In the genomic region with DNA sequence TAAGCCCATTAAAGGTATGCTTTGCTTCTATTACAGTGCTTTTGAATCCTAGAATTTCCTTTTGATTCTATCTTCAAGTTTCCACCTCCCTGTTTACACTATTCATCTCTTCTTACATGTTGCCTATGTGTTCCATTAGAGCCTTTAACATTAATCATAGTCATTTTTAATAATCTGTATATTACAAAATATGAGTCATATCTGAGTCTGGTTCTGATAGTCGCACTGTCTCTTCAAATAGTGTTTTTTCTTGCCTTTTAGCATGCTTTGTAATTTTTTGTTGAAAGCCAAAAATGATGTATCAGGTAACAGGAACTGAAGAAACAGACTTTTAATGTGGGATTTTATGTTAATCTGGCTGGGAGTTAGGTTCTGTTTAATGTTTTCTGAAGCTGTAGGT, we compare ENCODE assay signal across 17 cellular contexts.
DNase-seq lines count a peak whose midpoint lies in the region; ATAC-seq and TF ChIP-seq lines count a peak whose summit lies in the region.
"Had no signal": no experiment of that assay in that cellular context is flagged by ENCODE, and none has a peak within 500 bp of the region (broad histone marks: within the 10 kb centered on the region; RNA-seq: fewer than 3 reads in every experiment).

No MANE protein-coding gene starts in this region.

- H3K36me3 ChIP-seq in PC-3 (ENCODE audit: low read depth, low read length): no peaks in the 10 kb centered on the region

- no peaks in the 10 kb centered on the region for H4K20me1 ChIP-seq in PC-3 (ENCODE audit: low read length)

- H3K27ac Mint-ChIP-seq in mesothelial cell of epicardium: peak overlapping the region; percentile 26
- H3K27ac Mint-ChIP-seq in activated naive CD4-positive, alpha-beta T cell treated with anti-CD3 and anti-CD28 coated beads for 36 hours: no peak overlapping the region
- H3K27ac Mint-ChIP-seq: CD4-positive, alpha-beta T cell; H9 had no signal

- BruUV-seq in PC-3 (replicated peaks; lab: Mats Ljungman, UMichigan): no TSS peak

- H3K27ac ChIP-seq in PC-3 (ENCODE audit: low read length): no peak overlapping the region
- H3K27ac ChIP-seq: C4-2B had no signal

- no peaks in the 10 kb centered on the region for H3K27me3 Mint-ChIP-seq in mesothelial cell of epicardium (ENCODE audit: low read depth)
- H3K27me3 Mint-ChIP-seq in activated T-cell treated with anti-CD3 and anti-CD28 coated beads, Interleukin-2, amount 50 U/mL, for 4 hours (ENCODE audit: low read depth): no peaks in the 10 kb centered on the region
- H3K27me3 Mint-ChIP-seq in activated naive CD4-positive, alpha-beta T cell treated with anti-CD3 and anti-CD28 coated beads for 36 hours (ENCODE audit: low read depth): no peaks in the 10 kb centered on the region
- H3K27me3 Mint-ChIP-seq: CD4-positive, alpha-beta T cell had no signal

- no peaks in the 10 kb centered on the region for H3K4me1 Mint-ChIP-seq in mesothelial cell of epicardium
- H3K4me1 Mint-ChIP-seq in activated T-cell treated with anti-CD3 and anti-CD28 coated beads, Interleukin-2, amount 50 U/mL, for 4 hours (ENCODE audit: low read depth): no peaks in the 10 kb centered on the region
- H3K4me1 Mint-ChIP-seq in activated naive CD4-positive, alpha-beta T cell treated with anti-CD3 and anti-CD28 coated beads for 36 hours (ENCODE audit: low read depth): no peaks in the 10 kb centered on the region

- H3K9me2 ChIP-seq in PC-3 (replicated peaks; ENCODE audit: low read length): no peaks in the 10 kb centered on the region

- POLR2A ChIA-PET in PC-3 (lab: Charles Lee; ENCODE audit: unreplicated experiment): no interaction called here

- DNase-seq in PC-3: no peak
- DNase-seq in amniotic epithelial cell (ENCODE audit: low read depth): peak; percentile 55
- no peak for DNase-seq in mesothelial cell of epicardium (ENCODE audit: low spot score in 2 of 2, unreplicated experiment in 2 of 2)
- no peak for DNase-seq in activated T-cell treated with anti-CD3 and anti-CD28 coated beads, Interleukin-2, amount 50 U/mL, for 4 hours
- DNase-seq in activated naive CD4-positive, alpha-beta T cell treated with anti-CD3 and anti-CD28 coated beads for 36 hours: no peak
- DNase-seq: AML-193; Caco-2; CD4-positive, alpha-beta T cell; DMS153; DMS79; GDM1; H9; KG1 had no signal

- no peak for TF ChIP-seq CTCF in PC-3 (conservative IDR thresholded peaks at IDR 0.05; ENCODE audit: low read depth, low read length)
- TF ChIP-seq CTCF in mesothelial cell of epicardium (IDR thresholded peaks at IDR 0.05; ENCODE audit: unreplicated experiment): no peak

- peaks cover 4% of the 10 kb centered on the region; the same call in 1 of the 2 replicates for H3K4me1 ChIP-seq in PC-3 (ENCODE audit: insufficient read depth, low read length)
- H3K4me1 ChIP-seq: Caco-2 had no signal

- intact Hi-C loops in PC-3 (cut with micrococcal nuclease): no loop called here
- intact Hi-C loops in activated naive CD4-positive, alpha-beta T cell treated with anti-CD3 and anti-CD28 coated beads for 36 hours (cut with micrococcal nuclease): no loop called here

- H3K9me3 Mint-ChIP-seq in mesothelial cell of epicardium: peaks cover 13% of the 10 kb centered on the region
- no peaks in the 10 kb centered on the region for H3K9me3 Mint-ChIP-seq in activated T-cell treated with anti-CD3 and anti-CD28 coated beads, Interleukin-2, amount 50 U/mL, for 4 hours
- no peaks in the 10 kb centered on the region for H3K9me3 Mint-ChIP-seq in activated naive CD4-positive, alpha-beta T cell treated with anti-CD3 and anti-CD28 coated beads for 36 hours
- H3K9me3 Mint-ChIP-seq: CD4-positive, alpha-beta T cell had no signal

- H3K4me3 ChIP-seq in PC-3 (ENCODE audit: low read length): no peak overlapping the region

- no peak overlapping the region for H2AFZ ChIP-seq in PC-3 (ENCODE audit: low read length)

- no peak overlapping the region for H3K9ac ChIP-seq in PC-3 (ENCODE audit: low read length)

- H3K27me3 ChIP-seq in PC-3 (ENCODE audit: low read length): no peaks in the 10 kb centered on the region

- no peak overlapping the region for H3K4me2 ChIP-seq in PC-3 (ENCODE audit: low read length)

- CTCF ChIA-PET in PC-3 (lab: Charles Lee): no interaction called here
- CTCF ChIA-PET in activated naive CD4-positive, alpha-beta T cell treated with anti-CD3 and anti-CD28 coated beads for 36 hours (lab: Charles Lee): interaction anchor here (1.0 kb wide), 1 partner anchor 18 kb away, joined by 3 read pairs; no protein-coding TSS in a partner anchor

- ATAC-seq in PC-3: peak; percentile 61
- no peak for ATAC-seq in HG03442 (IDR thresholded peaks at IDR 0.05; ENCODE audit: unreplicated experiment)
- no peak for ATAC-seq in activated T-cell treated with anti-CD3 and anti-CD28 coated beads, Interleukin-2, amount 50 U/mL, for 4 hours
- no peak for ATAC-seq in HG03520 (IDR thresholded peaks at IDR 0.05; ENCODE audit: unreplicated experiment)
- ATAC-seq: HepG2 had no signal

- peaks cover 53% of the 10 kb centered on the region for H3K36me3 Mint-ChIP-seq in mesothelial cell of epicardium
- peaks cover 25% of the 10 kb centered on the region for H3K36me3 Mint-ChIP-seq in activated T-cell treated with anti-CD3 and anti-CD28 coated beads, Interleukin-2, amount 50 U/mL, for 4 hours (ENCODE audit: insufficient read depth)
- H3K36me3 Mint-ChIP-seq in activated naive CD4-positive, alpha-beta T cell treated with anti-CD3 and anti-CD28 coated beads for 36 hours (ENCODE audit: low read depth): no peaks in the 10 kb centered on the region

- H3F3A ChIP-seq in PC-3 (ENCODE audit: low read length, unreplicated experiment): no peaks in the 10 kb centered on the region

- no peaks in the 10 kb centered on the region for H3K9me3 ChIP-seq in PC-3 (ENCODE audit: low read length)
- H3K9me3 ChIP-seq: Caco-2 had no signal

- no peak overlapping the region for H3K4me3 Mint-ChIP-seq in mesothelial cell of epicardium
- H3K4me3 Mint-ChIP-seq in activated T-cell treated with anti-CD3 and anti-CD28 coated beads, Interleukin-2, amount 50 U/mL, for 4 hours: no peak overlapping the region
- H3K4me3 Mint-ChIP-seq in activated naive CD4-positive, alpha-beta T cell treated with anti-CD3 and anti-CD28 coated beads for 36 hours: no peak overlapping the region
- H3K4me3 Mint-ChIP-seq: CD4-positive, alpha-beta T cell; H9 had no signal

- H3K79me2 ChIP-seq in PC-3 (ENCODE audit: low read length): no peaks in the 10 kb centered on the region
